Comparison of ENCODE assay signal across 2 cellular contexts in genomic region chr17:41676058-41676419, GRCh38.
TF ChIP-seq lines count a peak whose summit lies in the region.

No MANE protein-coding gene starts in this region.

TF ChIP-seq in HEK293, 187 proteins besides CTCF, POLR2A, EP300 and RAD21:
- no peak for TF ChIP-seq ZNF248 (tag by site-specific recombination; IDR thresholded peaks at IDR 0.05)
- TF ChIP-seq SCRT2 (tag by site-specific recombination; IDR thresholded peaks at IDR 0.05), result peak; percentile 43; the same call in 1 of the 2 replicates

TF ChIP-seq in K562, 482 proteins besides CTCF, POLR2A, EP300 and RAD21:
- 0 out of 2 replicates have a peak, but pooled peaks have one; percentile 13 for TF ChIP-seq ZNF766 (CRISPR knock-in tag; conservative IDR thresholded peaks at IDR 0.05)
- TF ChIP-seq PCBP2 (IDR thresholded peaks at IDR 0.05; ENCODE audit: low read depth, low read length, poor library complexity, severe bottlenecking), result no peak
- TF ChIP-seq PURB (CRISPR knock-in tag; IDR thresholded peaks at IDR 0.05; ENCODE audit: low read depth), result no peak
- TF ChIP-seq HSF4 (CRISPR knock-in tag; IDR thresholded peaks at IDR 0.05; ENCODE audit: borderline replicate concordance), result no peak
